Comparison of ENCODE assay signal across 25 cellular contexts in the genomic region with DNA sequence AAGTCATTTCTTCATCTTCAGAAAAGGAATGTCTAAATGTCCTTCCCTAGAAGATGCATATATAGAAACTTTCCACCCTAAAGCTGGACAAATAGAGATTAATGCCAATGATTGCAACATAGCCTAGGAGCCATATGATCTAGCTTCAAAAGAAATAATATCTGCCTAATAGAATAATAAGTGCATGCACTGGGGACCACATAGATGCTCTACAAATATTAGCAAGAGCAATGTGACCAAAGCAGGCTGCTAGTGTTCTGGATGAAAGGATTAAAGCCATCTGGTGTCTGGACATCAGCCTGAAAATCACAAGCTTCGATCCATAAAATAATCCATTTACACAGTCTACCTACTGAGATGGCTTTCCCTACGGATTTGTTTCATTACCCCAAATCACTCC.
"Had no signal": no experiment of that assay in that cellular context is flagged by ENCODE, and none has a peak within 500 bp of the region (broad histone marks: within the 10 kb centered on the region; RNA-seq: fewer than 3 reads in every experiment).

No MANE protein-coding gene starts in this region.

- H3K4me3 ChIP-seq: ascending aorta, body of pancreas, SJSA1 had no signal

- H3K27ac ChIP-seq: ascending aorta, body of pancreas, SJSA1 had no signal

- ATAC-seq: activated naive CD4-positive, alpha-beta T cell treated with anti-CD3 and anti-CD28 coated beads, Interleukin-2, amount 50 U/mL, for 72 hours; activated naive CD8-positive, alpha-beta T cell treated with anti-CD3 and anti-CD28 coated beads, Interleukin-2, amount 50 U/mL, for 24 hours; activated T-cell treated with anti-CD3 and anti-CD28 coated beads, Interleukin-2, amount 50 U/mL, for 4 hours; body of pancreas; PC-3; WTC11 had no signal

- FAIRE-seq: bronchial epithelial cell, RCC 7860 had no signal

- DNase-seq: activated CD4-positive, alpha-beta memory T cell treated with anti-CD3 and anti-CD28 coated beads for 36 hours; activated CD4-positive, alpha-beta T cell treated with anti-CD3 and anti-CD28 coated beads, Interleukin-2, amount 10 ng/mL, durations not matched to agents 7 days and 5 days; activated CD4-positive, CD25-positive, alpha-beta regulatory T cell treated with anti-CD3 and anti-CD28 coated beads, Interleukin-2, amount 50 U/mL, for 72 hours; activated CD8-positive, alpha-beta memory T cell treated with anti-CD3 and anti-CD28 coated beads for 24 hours; activated effector memory CD4-positive, alpha-beta T cell treated with anti-CD3 and anti-CD28 coated beads, Interleukin-2, amount 50 U/mL, for 16 hours; activated naive CD4-positive, alpha-beta T cell treated with Interleukin-2 at 50 U/mL for 16 hours; activated naive CD8-positive, alpha-beta T cell treated with anti-CD3 and anti-CD28 coated beads, Interleukin-2, amount 50 U/mL, for 24 hours; activated T-cell treated with anti-CD3 and anti-CD28 coated beads, Interleukin-2, amount 50 U/mL, for 4 hours; amniotic stem cell; body of pancreas; cortex of kidney; Kasumi-1; NCI-H2029; NCI-H2107; NCI-H345; NCI-H510A; NCI-H774; PC-3; SHP77 had no signal

- H3K9me3 ChIP-seq: ascending aorta, body of pancreas, SJSA1 had no signal

- H3K4me1 ChIP-seq: ascending aorta, body of pancreas, SJSA1 had no signal

- H3K36me3 ChIP-seq: ascending aorta, SJSA1 had no signal

- H3K27me3 ChIP-seq: ascending aorta, body of pancreas, SJSA1 had no signal
